In genomic region chr1:203282720-203283542, GRCh38 we compare ENCODE assay signal across 11 cellular contexts. TPM values are rescaled to one million over a fixed set of nuclear protein-coding genes. Genes with fewer than 3 reads are reported as not detected.
DNase-seq lines count a peak whose midpoint lies in the region; ATAC-seq and TF ChIP-seq lines count a peak whose summit lies in the region.
"Had no signal": no experiment of that assay in that cellular context is flagged by ENCODE, and none has a peak within 500 bp of the region (broad histone marks: within the 10 kb centered on the region; RNA-seq: fewer than 3 reads in every experiment).

No MANE protein-coding gene starts in this region.

- CTCF ChIA-PET in mammary epithelial cell (lab: Charles Lee; ENCODE audit: low non-redundant PET) = no interaction called here

- TF ChIP-seq CTCF in DOHH2 (IDR thresholded peaks at IDR 0.05; ENCODE audit: low read depth, low read length, poor library complexity, severe bottlenecking) (no peak), parathyroid adenoma (IDR thresholded peaks at IDR 0.05) (no peak), mammary epithelial cell (conservative IDR thresholded peaks at IDR 0.05 in 1 of 2, IDR thresholded peaks at IDR 0.05 in 1 of 2; ENCODE audit: extremely low read depth in 1 of 2, insufficient read depth in 1 of 2, low read depth in 1 of 2, low read length in 2 of 2) (no peak)

- ATAC-seq in HG03196 (IDR thresholded peaks at IDR 0.05; ENCODE audit: unreplicated experiment) = peak; percentile 20
- ATAC-seq: Panc1 had no signal

- H3F3A ChIP-seq in DOHH2 (ENCODE audit: control insufficient read depth, insufficient read depth) (peaks cover 42% of the 10 kb centered on the region), GM23248 (ENCODE audit: insufficient read depth) (0 out of 2 replicates have a peak, but pooled peaks cover 5% of the 10 kb centered on the region)

- in situ Hi-C loops in GM23248 (cut with MboI) (no loop called here), mammary epithelial cell (cut with MboI; ENCODE audit: low sequenced_read_pairs in 2 of 2) (no loop called here)

- H3K4me1 ChIP-seq in DOHH2 (ENCODE audit: control insufficient read depth, low read length) (peaks cover 93% of the 10 kb centered on the region), parathyroid adenoma (peaks cover 13% of the 10 kb centered on the region), GM23248 (ENCODE audit: insufficient read depth) (peaks cover 11% of the 10 kb centered on the region), mammary epithelial cell (ENCODE audit: insufficient read depth, low read length) (peaks cover 50% of the 10 kb centered on the region)

- H3K9me2 ChIP-seq in DOHH2 (replicated peaks; ENCODE audit: control insufficient read depth, low read length) (no peaks in the 10 kb centered on the region), GM23248 (ENCODE audit: insufficient read depth) (no peaks in the 10 kb centered on the region)

- BruUV-seq in mammary epithelial cell (replicated peaks; lab: Mats Ljungman, UMichigan) = no TSS peak

- H3K4me2 ChIP-seq in DOHH2 (ENCODE audit: low read length) (peak overlapping the region; percentile 85), parathyroid adenoma (ENCODE audit: low read length) (no peak overlapping the region), GM23248 (ENCODE audit: unreplicated experiment) (no peak overlapping the region), mammary epithelial cell (ENCODE audit: insufficient read depth, low read depth, low read length) (no peak overlapping the region)

- no peaks in the 10 kb centered on the region for H3K27me3 ChIP-seq in DOHH2 (ENCODE audit: control insufficient read depth, low read length)
- H3K27me3 ChIP-seq in parathyroid adenoma (ENCODE audit: control insufficient read depth, insufficient read depth, low read length) = no peaks in the 10 kb centered on the region
- peaks cover 10% of the 10 kb centered on the region for H3K27me3 ChIP-seq in GM23248 (replicated peaks; ENCODE audit: insufficient read depth)
- no peaks in the 10 kb centered on the region for H3K27me3 ChIP-seq in mammary epithelial cell (ENCODE audit: insufficient read depth, low read length)

- DNase-seq in cerebellar cortex (ENCODE audit: low spot score) = peak; percentile 74
- no peak for DNase-seq in GM23248
- no peak for DNase-seq in OCI-M2 (lab: John Stamatoyannopoulos, UW; ENCODE audit: unreplicated experiment)
- no peak for DNase-seq in NCI-H2227 (lab: John Stamatoyannopoulos, UW; ENCODE audit: unreplicated experiment)
- no peak for DNase-seq in mammary epithelial cell
- DNase-seq: GF-D8, H7 had no signal

- dilution Hi-C loops in mammary epithelial cell (cut with HindIII; ENCODE audit: low sequenced_read_pairs) = no loop called here

- H3K79me2 ChIP-seq in DOHH2 (ENCODE audit: control insufficient read depth, low read length) (0 out of 2 replicates have a peak, but pooled peaks cover 3% of the 10 kb centered on the region), parathyroid adenoma (no peaks in the 10 kb centered on the region), GM23248 (ENCODE audit: insufficient read depth) (no peaks in the 10 kb centered on the region), mammary epithelial cell (ENCODE audit: insufficient read depth, low read length) (no peaks in the 10 kb centered on the region)

- H3K9ac ChIP-seq in parathyroid adenoma = no peak overlapping the region
- no peak overlapping the region for H3K9ac ChIP-seq in GM23248
- H3K9ac ChIP-seq in mammary epithelial cell (ENCODE audit: insufficient read depth, low read length) = no peak overlapping the region

- H3K36me3 ChIP-seq in DOHH2 (ENCODE audit: control insufficient read depth, low read length) (peaks cover 3% of the 10 kb centered on the region; the same call in 1 of the 2 replicates), parathyroid adenoma (ENCODE audit: control insufficient read depth, insufficient read depth, low read length) (no peaks in the 10 kb centered on the region), GM23248 (ENCODE audit: low read depth) (no peaks in the 10 kb centered on the region), mammary epithelial cell (ENCODE audit: insufficient read depth, low read length) (no peaks in the 10 kb centered on the region)

- 73 to 83% methylated on average over 11 of the region's 11 CpGs for WGBS in GM23248 (ENCODE audit: low coverage in 1 of 2, low lambda C conversion rate in 2 of 2, missing lambda C conversion rate in 2 of 2), 2 experiments
- WGBS in mammary epithelial cell (ENCODE audit: low coverage, missing lambda C conversion rate) = 95% methylated on average over 11 of the region's 11 CpGs

- peak overlapping the region; percentile 72 for H2AFZ ChIP-seq in parathyroid adenoma
- H2AFZ ChIP-seq in GM23248 = no peak overlapping the region
- H2AFZ ChIP-seq in mammary epithelial cell (ENCODE audit: low read depth, low read length) = no peak overlapping the region

- peak overlapping the region; percentile 94 for H3K27ac ChIP-seq in DOHH2 (ENCODE audit: low read depth, low read length)
- peak overlapping the region; percentile 0 for H3K27ac ChIP-seq in parathyroid adenoma
- H3K27ac ChIP-seq in GM23248 = no peak overlapping the region
- H3K27ac ChIP-seq in mammary epithelial cell (ENCODE audit: insufficient read depth, low read depth, low read length) = no peak overlapping the region

- intact Hi-C loops in mammary epithelial cell (cut with micrococcal nuclease) = no loop called here

- H3K4me3 ChIP-seq in DOHH2 (ENCODE audit: low read length) (peak overlapping the region; percentile 59), parathyroid adenoma (ENCODE audit: low read depth, low read length) (no peak overlapping the region), GM23248 (no peak overlapping the region), mammary epithelial cell (replicated peaks in 1 of 3; ENCODE audit: insufficient read depth in 1 of 3, low read depth in 2 of 3, low read length in 3 of 3) (no peak overlapping the region)

- no peaks in the 10 kb centered on the region for H3K9me3 ChIP-seq in DOHH2 (ENCODE audit: control insufficient read depth, insufficient read depth, low read length)
- H3K9me3 ChIP-seq in parathyroid adenoma (ENCODE audit: control insufficient read depth, low read length) = no peaks in the 10 kb centered on the region
- H3K9me3 ChIP-seq in GM23248 (ENCODE audit: low read depth) = no peaks in the 10 kb centered on the region
- no peaks in the 10 kb centered on the region for H3K9me3 ChIP-seq in mammary epithelial cell (replicated peaks; ENCODE audit: insufficient read depth, low read length)

- H4K20me1 ChIP-seq in DOHH2 (ENCODE audit: control insufficient read depth, insufficient read depth, low read depth, low read length) (no peaks in the 10 kb centered on the region), GM23248 (ENCODE audit: insufficient read depth) (no peaks in the 10 kb centered on the region), mammary epithelial cell (ENCODE audit: insufficient read depth, low read length) (no peaks in the 10 kb centered on the region)

RNA-seq across cellular contexts. Expression of gene BTG2, which starts 22.4 kb away (rescaled TPM):
- 5.0 and 7.8 TPM in 2 replicates for total RNA-seq in GM23248 (2014; rRNA removed; shearing (Covaris generic))
- polyA plus RNA-seq in GM23248 (2016; fragmentation: Nextera tagmentation; extraction: Ambion mirVana) (7.5 and 7.9 TPM in 2 replicates), mammary epithelial cell (47.2 TPM)
- total RNA-seq in mammary epithelial cell = 100 to 1,000 TPM in 1 of 2 donors, 10 to 100 TPM in 1; 74.8 to 107 TPM
- polyA minus RNA-seq in mammary epithelial cell = 57.2 TPM

RNA-seq across cellular contexts. Expression of gene CHIT1, which starts 53.5 kb away (rescaled TPM):
- total RNA-seq in GM23248 (2014; rRNA removed; shearing (Covaris generic)) = not detected in 2 replicates
- polyA plus RNA-seq in GM23248 (2016; fragmentation: Nextera tagmentation; extraction: Ambion mirVana) (not detected in 2 replicates), mammary epithelial cell (not detected)
- under 1 TPM in 1 of 2 donors, not detected in 1; under 0.01 TPM for total RNA-seq in mammary epithelial cell
- not detected for polyA minus RNA-seq in mammary epithelial cell
- total RNA-seq: H7 had no signal

Comparison
In these comparisons a context has a peak if more than half of its experiments do, and no peak if none do; other contexts are left out.
1. H3K27ac ChIP-seq: peak in DOHH2 (single experiment) and parathyroid adenoma (single experiment); none in GM23248 (single experiment) and mammary epithelial cell (single experiment).